16 cellular contexts compared by ENCODE assay signal in genomic region chr11:121580154-121580553, GRCh38.
"Had no signal": no experiment of that assay in that cellular context is flagged by ENCODE, and none has a peak within 500 bp of the region (broad histone marks: within the 10 kb centered on the region; RNA-seq: fewer than 3 reads in every experiment).

No MANE protein-coding gene starts in this region.

- H3K4me3 ChIP-seq: ascending aorta, esophagus squamous epithelium, lower lobe of right lung, SJSA1, thyroid gland had no signal

- H3K4me1 Mint-ChIP-seq: WTC11 had no signal

- H3K4me1 ChIP-seq: ascending aorta, SJSA1 had no signal

- H3K36me3 ChIP-seq: SJSA1, thyroid gland had no signal

- DNase-seq: activated CD4-positive, alpha-beta T cell treated with anti-CD3 and anti-CD28 coated beads for 4 hours; activated CD8-positive, alpha-beta memory T cell treated with anti-CD3 and anti-CD28 coated beads, Interleukin-2, amount 50 U/mL, for 4 hours; activated effector memory CD4-positive, alpha-beta T cell treated with anti-CD3 and anti-CD28 coated beads, Interleukin-2, amount 50 U/mL, for 16 hours; activated T-cell treated with anti-CD3 and anti-CD28 coated beads, Interleukin-2, amount 50 U/mL, for 48 hours; effector CD8-positive, alpha-beta T cell; esophagus squamous epithelium; left cardiac atrium; lower lobe of right lung; retina; stimulated activated naive B cell treated with anti-CD40 and anti-IgM and Interleukin-4, amounts not matched to agents 10 μg/mL and 1 μg/mL and 100 μg/mL, for 72 hours; SW 1271; thyroid gland had no signal

- H3K4me3 Mint-ChIP-seq: neural crest cell; stimulated activated naive B cell treated with anti-CD40 and anti-IgM and Interleukin-4, amounts not matched to agents 10 μg/mL and 1 μg/mL and 100 μg/mL, for 72 hours; WTC11 had no signal

- ATAC-seq: left cardiac atrium; lower lobe of right lung; stimulated activated naive B cell treated with anti-CD40 and anti-IgM and Interleukin-4, amounts not matched to agents 10 μg/mL and 1 μg/mL and 100 μg/mL, for 72 hours; WTC11 had no signal

- H3K27ac Mint-ChIP-seq: stimulated activated naive B cell treated with anti-CD40 and anti-IgM and Interleukin-4, amounts not matched to agents 10 μg/mL and 1 μg/mL and 100 μg/mL, for 72 hours; WTC11 had no signal

- H3K9me3 ChIP-seq: ascending aorta, esophagus squamous epithelium, lower lobe of right lung, SJSA1, thyroid gland had no signal

- H3K27ac ChIP-seq: ascending aorta, esophagus squamous epithelium, lower lobe of right lung, SJSA1, thyroid gland had no signal

- H3K27me3 ChIP-seq: ascending aorta, esophagus squamous epithelium, SJSA1, thyroid gland had no signal
